ENCODE assay signal across 16 cellular contexts in the genomic region with DNA sequence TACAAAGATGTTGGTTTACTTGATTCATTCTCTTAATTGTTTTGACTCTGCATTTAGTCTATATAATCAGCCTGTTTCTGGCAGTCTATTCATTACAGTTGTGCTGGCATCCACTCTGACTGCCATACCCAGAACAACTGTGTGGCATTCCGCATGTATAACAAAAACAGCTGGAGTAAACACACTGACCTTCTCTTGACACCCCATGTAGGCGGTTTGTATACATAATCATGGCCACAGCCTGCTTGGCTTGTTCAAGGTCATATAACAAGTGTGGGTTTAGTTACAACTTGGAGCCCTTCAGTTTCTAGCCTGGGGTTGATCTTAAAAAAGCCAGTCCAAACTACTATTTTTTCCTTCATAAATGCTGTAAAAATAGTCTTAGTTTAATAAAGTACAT.
"Had no signal": no experiment of that assay in that cellular context is flagged by ENCODE, and none has a peak within 500 bp of the region (broad histone marks: within the 10 kb centered on the region; RNA-seq: fewer than 3 reads in every experiment).

No MANE protein-coding gene starts in this region.

- ATAC-seq: gastrocnemius medialis, heart right ventricle, left ventricle myocardium superior, psoas muscle, sciatic nerve had no signal

- H3K36me3 ChIP-seq: esophagus muscularis mucosa, gastrocnemius medialis, heart right ventricle, transverse colon had no signal

- H3K4me1 ChIP-seq: esophagus muscularis mucosa, gastrocnemius medialis, heart right ventricle, psoas muscle, transverse colon had no signal

- H3K4me3 ChIP-seq: esophagus muscularis mucosa, gastrocnemius medialis, heart right ventricle, psoas muscle, transverse colon had no signal

- FAIRE-seq: astrocyte had no signal

- H3K27me3 ChIP-seq: esophagus muscularis mucosa, gastrocnemius medialis, heart right ventricle, transverse colon had no signal

- H3K9me3 ChIP-seq: esophagus muscularis mucosa, gastrocnemius medialis, heart right ventricle, psoas muscle, transverse colon had no signal

- DNase-seq: activated B cell treated with CpG ODN at 0.5 μM for 24 hours; activated CD4-positive, alpha-beta T cell treated with anti-CD3 and anti-CD28 coated beads, Interleukin-2, amount 10 ng/mL, durations not matched to agents 24 days and 14 days; activated naive CD4-positive, alpha-beta T cell; gastrocnemius medialis; heart right ventricle; kidney; left ventricle myocardium superior; mesendoderm; psoas muscle; stimulated activated CD4-positive, alpha-beta T cell treated with anti-CD3 and anti-CD28 coated beads, Interleukin-2, amount 100 ng/mL, for 24 hours; stimulated activated naive CD4-positive, alpha-beta T cell; substantia nigra; transverse colon had no signal

- H3K27ac ChIP-seq: esophagus muscularis mucosa, gastrocnemius medialis, heart right ventricle, psoas muscle, transverse colon had no signal
